ENCODE assay signal across 8 cellular contexts in genomic region chr10:100535338-100535714, GRCh38. TPM values are rescaled to one million over a fixed set of nuclear protein-coding genes. Genes with fewer than 3 reads are reported as not detected.
A peak's percentile ranks its signal among the peaks of the same experiment; 100 is the strongest.
DNase-seq lines count a peak whose midpoint lies in the region; ATAC-seq, FAIRE-seq and TF ChIP-seq lines count a peak whose summit lies in the region.

No MANE protein-coding gene starts in this region.

- H3K4me3 ChIP-seq in GM12864 (ENCODE audit: low read depth, low read length) (peak overlapping the region; percentile 55), coronary artery (peak overlapping the region; percentile 84), pancreas (peak overlapping the region in 3 of 4 donors; percentile 70 to 91 (median 72))

- H3K9me3 ChIP-seq in pancreas, result no peaks in the 10 kb centered on the region

- H3K4me1 ChIP-seq in pancreas, result peaks cover 6 to 19% (median 7%) of the 10 kb centered on the region in 3 donors

- no peak for TF ChIP-seq CTCF in GM12864 (IDR thresholded peaks at IDR 0.05; ENCODE audit: low read depth, low read length, missing control alignments)
- no peak for TF ChIP-seq CTCF in coronary artery (IDR thresholded peaks at IDR 0.05)
- no peak for TF ChIP-seq CTCF in pancreas (IDR thresholded peaks at IDR 0.05)
- no peak for TF ChIP-seq CTCF in GM20000 (IDR thresholded peaks at IDR 0.05; ENCODE audit: extremely low read depth, missing control alignments)

- peak; percentile 1 for ATAC-seq in HG03342 (IDR thresholded peaks at IDR 0.05; ENCODE audit: unreplicated experiment)
- ATAC-seq in pancreas, result peak; percentile 2 to 25 (median 12)
- ATAC-seq in HG03571 (IDR thresholded peaks at IDR 0.05; ENCODE audit: unreplicated experiment), result no peak

- DNase-seq in GM12864 (ENCODE audit: low read depth) (no peak), coronary artery (ENCODE audit: low spot score) (no peak), pancreas (no peak), NK-92 (lab: John Stamatoyannopoulos, UW; ENCODE audit: unreplicated experiment) (no peak), GM20000 (ENCODE audit: low spot score) (no peak), GM12892 (ENCODE audit: insufficient read length) (no peak)

- peaks cover 0 to 14% (median 0%) of the 10 kb centered on the region in 3 donors for H3K36me3 ChIP-seq in pancreas

- WGBS in pancreas, 2 donors, result 49 to 50% methylated on average over 4 of the region's 4 CpGs

- intact Hi-C loops in pancreas (cut with DNase I), result no loop called here

- H3K27ac ChIP-seq in coronary artery (peak overlapping the region; percentile 63 to 66), pancreas (peak overlapping the region in 1 of 4 donors; percentile 28)

- no peak for FAIRE-seq in pancreas (lab: Jason Lieb, UNC)
- no peak for FAIRE-seq in GM12892 (lab: Jason Lieb, UNC)

- H3K27me3 ChIP-seq in pancreas, result no peaks in the 10 kb centered on the region

- TF ChIP-seq POLR2A in GM12892 (IDR thresholded peaks at IDR 0.05; ENCODE audit: low read depth, low read length), result no peak

RNA-seq across cellular contexts. Expression of gene HIF1AN, which starts 0.4 kb away (rescaled TPM):
- total RNA-seq in pancreas, result 10 to 100 TPM; 13.3 to 21.8 (median 16.3) TPM
- polyA plus RNA-seq in pancreas, result 1 to 10 TPM; 6.3 to 7.3 TPM
- polyA plus RNA-seq in GM12892 (2012; ENCODE audit: missing spikeins), result 19.8 TPM

RNA-seq across cellular contexts. Expression of gene NDUFB8, which starts 5.7 kb away (rescaled TPM):
- total RNA-seq in pancreas, result 10 to 100 TPM; 35.5 to 60.6 (median 48.5) TPM
- polyA plus RNA-seq in pancreas, result 100 to 1,000 TPM; 121 to 156 TPM
- polyA plus RNA-seq in GM12892 (2012; ENCODE audit: missing spikeins), result 342 TPM

RNA-seq across cellular contexts. Expression of gene SEC31B, which starts 15.7 kb away (rescaled TPM):
- 1 to 10 TPM; 1.8 to 4.2 (median 2.2) TPM for total RNA-seq in pancreas
- polyA plus RNA-seq in pancreas, result 10 to 100 TPM in 1 of 2 donors, 1 to 10 TPM in 1; 7.1 to 14.4 TPM
- 28.2 TPM for polyA plus RNA-seq in GM12892 (2012; ENCODE audit: missing spikeins)
